15 cellular contexts compared by ENCODE assay signal in the genomic region with DNA sequence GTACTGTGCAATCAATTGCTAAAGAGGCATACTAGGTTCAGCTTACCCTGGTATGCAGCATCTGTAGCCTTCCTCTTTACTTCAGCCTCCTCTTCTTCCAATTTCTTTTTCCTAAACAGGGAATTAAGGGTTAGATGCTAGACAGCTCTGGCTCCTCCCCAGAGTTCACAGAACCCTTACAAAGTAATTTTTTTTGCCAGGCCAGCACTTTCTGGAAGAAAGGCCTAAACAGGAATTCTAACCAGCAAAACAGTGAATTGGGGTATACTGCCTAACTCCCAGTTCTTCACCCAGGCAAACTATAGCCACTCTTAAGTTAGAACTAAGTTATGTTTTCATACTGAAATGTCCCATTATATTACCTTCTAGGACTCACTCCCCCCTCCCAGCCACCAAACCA. TPM values are rescaled to one million over a fixed set of nuclear protein-coding genes. Genes with fewer than 3 reads are reported as not detected.
A peak's percentile ranks its signal among the peaks of the same experiment; 100 is the strongest.
DNase-seq lines count a peak whose midpoint lies in the region; TF ChIP-seq lines count a peak whose summit lies in the region.
"Had no signal": no experiment of that assay in that cellular context is flagged by ENCODE, and none has a peak within 500 bp of the region (broad histone marks: within the 10 kb centered on the region; RNA-seq: fewer than 3 reads in every experiment).

No MANE protein-coding gene starts in this region.

- peaks cover 98 to 99% of the 10 kb centered on the region in 2 experiments for H3K36me3 ChIP-seq in HEK293 (ENCODE audit: control insufficient read depth in 2 of 2, insufficient read depth in 1 of 2, low read length in 2 of 2)
- peaks cover 58% of the 10 kb centered on the region for H3K36me3 ChIP-seq in Karpas-422 (ENCODE audit: insufficient read depth, low read length)
- peaks cover 77% of the 10 kb centered on the region for H3K36me3 ChIP-seq in SJCRH30

- CTCF ChIA-PET in HEK293 (lab: Yijun Ruan, JAX): interaction anchor here (0.5 kb wide), 1 partner anchor 26 kb away, joined by 4 read pairs; no protein-coding TSS in a partner anchor

- H3K9ac ChIP-seq in Karpas-422 (ENCODE audit: low read length): no peak overlapping the region

- H3K4me2 ChIP-seq in Karpas-422 (ENCODE audit: low read depth, low read length, poor library complexity, severe bottlenecking): no peak overlapping the region

- H3K27me3 ChIP-seq in Karpas-422 (ENCODE audit: low read length): no peaks in the 10 kb centered on the region
- no peaks in the 10 kb centered on the region for H3K27me3 ChIP-seq in SJCRH30
- H3K27me3 ChIP-seq: BE2C; BLaER1 treated with 17β-estradiol and CSF1 and Interleukin-3, amounts not matched to agents 10 nM and 100 nM had no signal

- H3K4me3 ChIP-seq in HEK293 (ENCODE audit: low read depth, low read length) (no peak overlapping the region), Karpas-422 (ENCODE audit: low read length) (no peak overlapping the region), SJCRH30 (no peak overlapping the region)
- H3K4me3 ChIP-seq: BLaER1 treated with 17β-estradiol and CSF1 and Interleukin-3, amounts not matched to agents 10 nM and 100 nM; HAP-1 had no signal

- H3K9me3 ChIP-seq in HEK293 (ENCODE audit: control insufficient read depth, insufficient read depth, low read depth, low read length) (no peaks in the 10 kb centered on the region), Karpas-422 (ENCODE audit: low read length) (no peaks in the 10 kb centered on the region), SJCRH30 (replicated peaks) (no peaks in the 10 kb centered on the region)
- H3K9me3 ChIP-seq: BE2C; BLaER1 treated with 17β-estradiol and CSF1 and Interleukin-3, amounts not matched to agents 10 nM and 100 nM; HAP-1 had no signal

- H3K9me2 ChIP-seq in Karpas-422 (replicated peaks; ENCODE audit: insufficient read depth, low read length): no peaks in the 10 kb centered on the region

- POLR2A ChIA-PET in HEK293 (lab: Yijun Ruan, JAX): no interaction called here

- H3K27ac ChIP-seq in HEK293 (ENCODE audit: extremely low read depth, low read depth, low read length): no peak overlapping the region
- H3K27ac ChIP-seq in Karpas-422 (ENCODE audit: low read length): no peak overlapping the region
- no peak overlapping the region for H3K27ac ChIP-seq in SJCRH30

- no peaks in the 10 kb centered on the region for H4K20me1 ChIP-seq in Karpas-422 (ENCODE audit: insufficient read depth, low read depth, low read length)

- no peak overlapping the region for H2AFZ ChIP-seq in Karpas-422 (ENCODE audit: low read length)

- H3K79me2 ChIP-seq in Karpas-422 (ENCODE audit: low read length): peaks cover 16% of the 10 kb centered on the region

- DNase-seq in Karpas-422 (peak; percentile 30), germinal center (ENCODE audit: low spot score) (no peak), SJCRH30 (no peak)
- DNase-seq: AML-193; BE2C; CD4-positive, alpha-beta T cell; CD8-positive, alpha-beta memory T cell; DMS53; DMS79 treated with DMSO at 0.1 percent for 48 hours; GF-D8; GOT3 had no signal

- H3K4me1 ChIP-seq in HEK293 (ENCODE audit: control insufficient read depth, insufficient read depth, low read length): no peaks in the 10 kb centered on the region
- H3K4me1 ChIP-seq in Karpas-422 (ENCODE audit: low read length): no peaks in the 10 kb centered on the region
- H3K4me1 ChIP-seq in SJCRH30: no peaks in the 10 kb centered on the region
- H3K4me1 ChIP-seq: BE2C, HAP-1 had no signal

- TF ChIP-seq CTCF in HEK293 (tag by site-specific recombination; IDR thresholded peaks at IDR 0.05): no peak

TF ChIP-seq in HEK293, 187 proteins besides CTCF, POLR2A, EP300 and RAD21:
- no peak for TF ChIP-seq ZNF416 (tag by site-specific recombination; IDR thresholded peaks at IDR 0.05)
- no peak for TF ChIP-seq TRIM28 (IDR thresholded peaks at IDR 0.05; ENCODE audit: borderline replicate concordance, low read length)
- peak; percentile 59; the same call in 1 of the 2 replicates for TF ChIP-seq ZNF513 (tag by site-specific recombination; IDR thresholded peaks at IDR 0.05)
- no peak for TF ChIP-seq IKZF3 (tag by site-specific recombination; IDR thresholded peaks at IDR 0.05)

RNA-seq across cellular contexts. Expression of gene BRD8, which starts 8.1 kb away (rescaled TPM):
- total RNA-seq in Karpas-422 (2014; rRNA removed; shearing (Covaris generic); ENCODE audit: low replicate concordance): 44.9 and 51.9 TPM in 2 replicates
- total RNA-seq in SJCRH30 (2014; rRNA removed; shearing (Covaris generic)): 75.2 and 85.5 TPM in 2 replicates

RNA-seq across cellular contexts. Expression of gene KIF20A, which starts 8.6 kb away (rescaled TPM):
- total RNA-seq in Karpas-422 (2014; rRNA removed; shearing (Covaris generic); ENCODE audit: low replicate concordance): 16.9 and 26.5 TPM in 2 replicates
- 89.5 and 91.9 TPM in 2 replicates for total RNA-seq in SJCRH30 (2014; rRNA removed; shearing (Covaris generic))
- total RNA-seq: CD4-positive, alpha-beta T cell had no signal

RNA-seq across cellular contexts. Expression of gene NME5, which starts 31.1 kb away (rescaled TPM):
- 1.3 and 2.0 TPM in 2 replicates for total RNA-seq in Karpas-422 (2014; rRNA removed; shearing (Covaris generic); ENCODE audit: low replicate concordance)
- total RNA-seq in SJCRH30 (2014; rRNA removed; shearing (Covaris generic)): not detected in 2 replicates
- total RNA-seq: CD4-positive, alpha-beta T cell; CD8-positive, alpha-beta memory T cell; G401 had no signal

RNA-seq across cellular contexts. Expression of gene CDC23, which starts 42.8 kb away (rescaled TPM):
- total RNA-seq in Karpas-422 (2014; rRNA removed; shearing (Covaris generic); ENCODE audit: low replicate concordance): 16.6 and 24.0 TPM in 2 replicates
- total RNA-seq in SJCRH30 (2014; rRNA removed; shearing (Covaris generic)): 73.5 and 74.3 TPM in 2 replicates
